3 cellular contexts compared by ENCODE assay signal in genomic region chr1:192521734-192522133, GRCh38.
A peak's percentile ranks its signal among the peaks of the same experiment; 100 is the strongest.
TF ChIP-seq lines count a peak whose summit lies in the region.

No MANE protein-coding gene starts in this region.

TF ChIP-seq in SK-N-SH, 30 proteins besides CTCF, POLR2A, EP300 and RAD21:
- TF ChIP-seq ELF1 (IDR thresholded peaks at IDR 0.05) (no peak), SIN3A (IDR thresholded peaks at IDR 0.05; ENCODE audit: borderline replicate concordance, low read depth, low read length) (no peak), FOXJ3 (CRISPR knock-in tag; IDR thresholded peaks at IDR 0.05) (no peak), GABPA (IDR thresholded peaks at IDR 0.05; ENCODE audit: low read depth) (no peak), TEAD4 (IDR thresholded peaks at IDR 0.05; ENCODE audit: borderline replicate concordance, insufficient read depth) (no peak), MEF2A (IDR thresholded peaks at IDR 0.05; ENCODE audit: borderline replicate concordance, low read depth) (no peak), ZBTB33 (IDR thresholded peaks at IDR 0.05; ENCODE audit: borderline replicate concordance, low read depth) (no peak), TAF1 (IDR thresholded peaks at IDR 0.05; ENCODE audit: borderline replicate concordance, low read depth, low read length) (no peak), MXI1 (IDR thresholded peaks at IDR 0.05; ENCODE audit: low read depth, low read length) (no peak), YY1 (IDR thresholded peaks at IDR 0.05; ENCODE audit: low read depth) (no peak), MAX (IDR thresholded peaks at IDR 0.05; ENCODE audit: low read depth) (no peak), PBX3 (IDR thresholded peaks at IDR 0.05) (no peak)
TF ChIP-seq in SK-N-SH: peak in this region for 0.

TF ChIP-seq in SK-N-SH treated with all-trans-retinoic acid at 6 μM for 48 hours, 23 proteins besides CTCF, POLR2A, EP300 and RAD21:
- TF ChIP-seq SNAI2 (CRISPR knock-in tag; IDR thresholded peaks at IDR 0.05) (no peak), POU6F1 (CRISPR knock-in tag; IDR thresholded peaks at IDR 0.05; ENCODE audit: borderline replicate concordance, low read depth) (no peak), ARNTL (CRISPR knock-in tag; IDR thresholded peaks at IDR 0.05; ENCODE audit: borderline replicate concordance, low read depth) (no peak), BACH2 (CRISPR knock-in tag; IDR thresholded peaks at IDR 0.05; ENCODE audit: borderline replicate concordance) (no peak), CSDC2 (CRISPR knock-in tag; IDR thresholded peaks at IDR 0.05) (no peak), ZFP3 (CRISPR knock-in tag; IDR thresholded peaks at IDR 0.05) (no peak), ISL1 (CRISPR knock-in tag; IDR thresholded peaks at IDR 0.05) (no peak), ZFP30 (CRISPR knock-in tag; IDR thresholded peaks at IDR 0.05) (no peak), TCF4 (CRISPR knock-in tag; IDR thresholded peaks at IDR 0.05; ENCODE audit: borderline replicate concordance) (no peak)
TF ChIP-seq in SK-N-SH treated with all-trans-retinoic acid at 6 μM for 48 hours: peak in this region for 0.

TF ChIP-seq in GM12878, 131 proteins besides CTCF, POLR2A, EP300 and RAD21 (continues in another document):
- TF ChIP-seq SPI1 (IDR thresholded peaks at IDR 0.05; ENCODE audit: borderline replicate concordance, insufficient read depth, low read depth, low read length) (peak; percentile 8; the same call in 1 of the 2 replicates), HSF1 (IDR thresholded peaks at IDR 0.05; ENCODE audit: low read depth, low read length) (no peak), PBX3 (IDR thresholded peaks at IDR 0.05; ENCODE audit: insufficient replicate concordance, low read depth, low read length) (no peak), USF2 (IDR thresholded peaks at IDR 0.05; ENCODE audit: borderline replicate concordance, low read depth, low read length) (no peak), ZZZ3 (IDR thresholded peaks at IDR 0.05; ENCODE audit: control insufficient read depth, insufficient read length, low read depth) (no peak), MEF2B (IDR thresholded peaks at IDR 0.05; ENCODE audit: partially characterized antibody, poor library complexity, severe bottlenecking) (no peak), IRF4 (IDR thresholded peaks at IDR 0.05; ENCODE audit: low read depth, low read length) (no peak), SKIL (IDR thresholded peaks at IDR 0.05; ENCODE audit: low read depth, poor library complexity, severe bottlenecking) (no peak), PKNOX1 (IDR thresholded peaks at IDR 0.05) (no peak), CHD2 (IDR thresholded peaks at IDR 0.05; ENCODE audit: borderline replicate concordance, low read depth, low read length) (0 out of 2 replicates have a peak, but pooled peaks have one; percentile 41), RBBP5 (conservative IDR thresholded peaks at IDR 0.05) (no peak), RUNX3 (IDR thresholded peaks at IDR 0.05; ENCODE audit: low read length) (no peak), WRNIP1 (IDR thresholded peaks at IDR 0.05; ENCODE audit: borderline replicate concordance, low read depth, low read length) (no peak), CEBPB (IDR thresholded peaks at IDR 0.05; ENCODE audit: borderline replicate concordance in 1 of 2, low read depth in 2 of 2, low read length in 2 of 2) (no peak), IKZF1 (conservative IDR thresholded peaks at IDR 0.05) (peak; percentile 50), PML (IDR thresholded peaks at IDR 0.05; ENCODE audit: low read length) (no peak), EED (IDR thresholded peaks at IDR 0.05; ENCODE audit: low read depth) (no peak), ZNF687 (IDR thresholded peaks at IDR 0.05) (no peak), RELB (IDR thresholded peaks at IDR 0.05; ENCODE audit: low read depth) (peak; percentile 41; the same call in 1 of the 2 replicates), ZBTB40 (IDR thresholded peaks at IDR 0.05; ENCODE audit: borderline replicate concordance) (no peak), SMAD5 (IDR thresholded peaks at IDR 0.05; ENCODE audit: low read depth) (no peak), IKZF2 (IDR thresholded peaks at IDR 0.05) (peak; percentile 33 to 68; a peak in 2 of 4 replicates), MTA2 (IDR thresholded peaks at IDR 0.05; ENCODE audit: low read depth) (peak; percentile 47; the same call in 1 of the 2 replicates), NFIC (IDR thresholded peaks at IDR 0.05; ENCODE audit: low read depth, low read length) (no peak), FOXK2 (IDR thresholded peaks at IDR 0.05) (no peak), PAX5 (IDR thresholded peaks at IDR 0.05; ENCODE audit: borderline replicate concordance, low read depth, low read length) (no peak), IRF5 (IDR thresholded peaks at IDR 0.05; ENCODE audit: borderline replicate concordance) (no peak), RFX5 (IDR thresholded peaks at IDR 0.05; ENCODE audit: low read depth, low read length) (no peak), HDAC2 (IDR thresholded peaks at IDR 0.05) (no peak), ATF7 (IDR thresholded peaks at IDR 0.05; ENCODE audit: low read depth) (peak; percentile 61), ZNF274 (IDR thresholded peaks at IDR 0.05; ENCODE audit: insufficient read depth, insufficient read length) (no peak), STAT3 (IDR thresholded peaks at IDR 0.05; ENCODE audit: low read depth, low read length) (no peak), CHD1 (IDR thresholded peaks at IDR 0.05; ENCODE audit: low read depth, low read length) (no peak)
